ENCODE assay signal across 2 cellular contexts in genomic region chr1:204647114-204647804, GRCh38.
TF ChIP-seq lines count a peak whose summit lies in the region.

No MANE protein-coding gene starts in this region.

TF ChIP-seq in HEK293, 187 proteins besides CTCF, POLR2A, EP300 and RAD21 (continued from another document):
- TF ChIP-seq, protein P1, sequence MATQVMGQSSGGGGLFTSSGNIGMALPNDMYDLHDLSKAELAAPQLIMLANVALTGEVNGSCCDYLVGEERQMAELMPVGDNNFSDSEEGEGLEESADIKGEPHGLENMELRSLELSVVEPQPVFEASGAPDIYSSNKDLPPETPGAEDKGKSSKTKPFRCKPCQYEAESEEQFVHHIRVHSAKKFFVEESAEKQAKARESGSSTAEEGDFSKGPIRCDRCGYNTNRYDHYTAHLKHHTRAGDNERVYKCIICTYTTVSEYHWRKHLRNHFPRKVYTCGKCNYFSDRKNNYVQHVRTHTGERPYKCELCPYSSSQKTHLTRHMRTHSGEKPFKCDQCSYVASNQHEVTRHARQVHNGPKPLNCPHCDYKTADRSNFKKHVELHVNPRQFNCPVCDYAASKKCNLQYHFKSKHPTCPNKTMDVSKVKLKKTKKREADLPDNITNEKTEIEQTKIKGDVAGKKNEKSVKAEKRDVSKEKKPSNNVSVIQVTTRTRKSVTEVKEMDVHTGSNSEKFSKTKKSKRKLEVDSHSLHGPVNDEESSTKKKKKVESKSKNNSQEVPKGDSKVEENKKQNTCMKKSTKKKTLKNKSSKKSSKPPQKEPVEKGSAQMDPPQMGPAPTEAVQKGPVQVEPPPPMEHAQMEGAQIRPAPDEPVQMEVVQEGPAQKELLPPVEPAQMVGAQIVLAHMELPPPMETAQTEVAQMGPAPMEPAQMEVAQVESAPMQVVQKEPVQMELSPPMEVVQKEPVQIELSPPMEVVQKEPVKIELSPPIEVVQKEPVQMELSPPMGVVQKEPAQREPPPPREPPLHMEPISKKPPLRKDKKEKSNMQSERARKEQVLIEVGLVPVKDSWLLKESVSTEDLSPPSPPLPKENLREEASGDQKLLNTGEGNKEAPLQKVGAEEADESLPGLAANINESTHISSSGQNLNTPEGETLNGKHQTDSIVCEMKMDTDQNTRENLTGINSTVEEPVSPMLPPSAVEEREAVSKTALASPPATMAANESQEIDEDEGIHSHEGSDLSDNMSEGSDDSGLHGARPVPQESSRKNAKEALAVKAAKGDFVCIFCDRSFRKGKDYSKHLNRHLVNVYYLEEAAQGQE (tag by site-specific recombination; IDR thresholded peaks at IDR 0.05) = peak; percentile 99
- no peak for TF ChIP-seq ZNF501 (tag by site-specific recombination; IDR thresholded peaks at IDR 0.05)
- TF ChIP-seq TCF7L2 (IDR thresholded peaks at IDR 0.05; ENCODE audit: borderline replicate concordance, low read depth, low read length) = peak; percentile 93
- no peak for TF ChIP-seq MYNN (tag by site-specific recombination; IDR thresholded peaks at IDR 0.05; ENCODE audit: borderline replicate concordance)
- no peak for TF ChIP-seq ZNF585B (tag by site-specific recombination; IDR thresholded peaks at IDR 0.05)
- TF ChIP-seq ZNF670 (tag by site-specific recombination; IDR thresholded peaks at IDR 0.05; ENCODE audit: low read depth) = no peak

TF ChIP-seq in SK-N-SH, 30 proteins besides CTCF, POLR2A, EP300 and RAD21 (continued from another document):
- no peak for TF ChIP-seq ZBTB33 (IDR thresholded peaks at IDR 0.05; ENCODE audit: borderline replicate concordance, low read depth)
- no peak for TF ChIP-seq SIN3A (IDR thresholded peaks at IDR 0.05; ENCODE audit: borderline replicate concordance, low read depth, low read length)
- TF ChIP-seq, protein P2, sequence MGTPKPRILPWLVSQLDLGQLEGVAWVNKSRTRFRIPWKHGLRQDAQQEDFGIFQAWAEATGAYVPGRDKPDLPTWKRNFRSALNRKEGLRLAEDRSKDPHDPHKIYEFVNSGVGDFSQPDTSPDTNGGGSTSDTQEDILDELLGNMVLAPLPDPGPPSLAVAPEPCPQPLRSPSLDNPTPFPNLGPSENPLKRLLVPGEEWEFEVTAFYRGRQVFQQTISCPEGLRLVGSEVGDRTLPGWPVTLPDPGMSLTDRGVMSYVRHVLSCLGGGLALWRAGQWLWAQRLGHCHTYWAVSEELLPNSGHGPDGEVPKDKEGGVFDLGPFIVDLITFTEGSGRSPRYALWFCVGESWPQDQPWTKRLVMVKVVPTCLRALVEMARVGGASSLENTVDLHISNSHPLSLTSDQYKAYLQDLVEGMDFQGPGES (IDR thresholded peaks at IDR 0.05; ENCODE audit: low read depth, low read length) = no peak
- TF ChIP-seq TEAD4 (IDR thresholded peaks at IDR 0.05; ENCODE audit: borderline replicate concordance, insufficient read depth) = no peak
- TF ChIP-seq, protein P3, sequence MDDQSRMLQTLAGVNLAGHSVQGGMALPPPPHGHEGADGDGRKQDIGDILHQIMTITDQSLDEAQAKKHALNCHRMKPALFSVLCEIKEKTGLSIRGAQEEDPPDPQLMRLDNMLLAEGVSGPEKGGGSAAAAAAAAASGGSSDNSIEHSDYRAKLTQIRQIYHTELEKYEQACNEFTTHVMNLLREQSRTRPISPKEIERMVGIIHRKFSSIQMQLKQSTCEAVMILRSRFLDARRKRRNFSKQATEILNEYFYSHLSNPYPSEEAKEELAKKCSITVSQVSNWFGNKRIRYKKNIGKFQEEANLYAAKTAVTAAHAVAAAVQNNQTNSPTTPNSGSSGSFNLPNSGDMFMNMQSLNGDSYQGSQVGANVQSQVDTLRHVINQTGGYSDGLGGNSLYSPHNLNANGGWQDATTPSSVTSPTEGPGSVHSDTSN (IDR thresholded peaks at IDR 0.05) = no peak
- TF ChIP-seq FOSL2 (IDR thresholded peaks at IDR 0.05; ENCODE audit: borderline replicate concordance, low read depth) = peak; percentile 17; the same call in 1 of the 2 replicates
- TF ChIP-seq NFIC (IDR thresholded peaks at IDR 0.05; ENCODE audit: borderline replicate concordance) = no peak
- TF ChIP-seq RCOR1 (IDR thresholded peaks at IDR 0.05; ENCODE audit: low read length) = no peak
